ENCODE assay signal across 1 cellular context in the genomic region with DNA sequence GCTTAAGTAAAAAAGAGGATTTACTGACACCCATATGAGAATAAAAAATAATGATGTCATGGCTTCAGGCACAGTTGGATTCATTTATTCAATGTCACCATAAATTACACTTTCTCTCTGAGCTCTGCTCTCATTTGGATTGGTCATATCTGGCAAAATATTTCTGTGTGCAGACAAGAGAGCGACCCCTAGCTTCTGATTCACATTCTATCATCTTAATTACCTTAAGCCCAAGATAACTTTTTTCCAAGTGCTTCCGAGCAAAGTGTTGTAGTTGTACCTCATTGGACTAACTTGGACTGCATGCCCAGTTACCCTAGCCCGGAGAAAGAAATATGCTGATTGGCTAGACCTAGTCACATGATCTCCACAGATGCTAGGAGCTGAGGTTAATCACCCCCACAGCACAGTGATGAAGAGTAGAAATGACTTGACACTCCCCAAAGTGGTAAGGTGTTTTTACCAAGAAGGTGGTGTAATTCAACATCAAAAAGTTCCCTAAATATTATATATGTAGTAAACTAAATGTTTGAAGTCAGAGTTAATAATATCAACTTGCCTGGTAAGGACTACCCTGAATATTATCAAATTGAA.
TF ChIP-seq lines count a peak whose summit lies in the region.

No MANE protein-coding gene starts in this region.

TF ChIP-seq in H1, 55 proteins besides CTCF, POLR2A, EP300 and RAD21:
- TF ChIP-seq JUND (IDR thresholded peaks at IDR 0.05; ENCODE audit: low read length) (no peak), TCF12 (IDR thresholded peaks at IDR 0.05; ENCODE audit: low read depth, low read length) (no peak), BACH1 (IDR thresholded peaks at IDR 0.05; ENCODE audit: low read length) (no peak), RFX5 (IDR thresholded peaks at IDR 0.05; ENCODE audit: borderline replicate concordance, low read depth, low read length) (no peak), PHF8 (conservative IDR thresholded peaks at IDR 0.05; ENCODE audit: low read depth, low read length) (no peak), TAF1 (IDR thresholded peaks at IDR 0.05; ENCODE audit: low read depth, low read length) (no peak), SP2 (IDR thresholded peaks at IDR 0.05; ENCODE audit: low read length) (no peak), HDAC6 (IDR thresholded peaks at IDR 0.05; ENCODE audit: low read depth, low read length) (no peak), EGR1 (IDR thresholded peaks at IDR 0.05; ENCODE audit: borderline replicate concordance, low read depth, low read length) (no peak), SP1 (IDR thresholded peaks at IDR 0.05; ENCODE audit: low read depth, low read length) (no peak), NANOG (IDR thresholded peaks at IDR 0.05; ENCODE audit: insufficient read depth, low read depth, low read length, poor library complexity, severe bottlenecking) (no peak)
- TF ChIP-seq, protein P1, sequence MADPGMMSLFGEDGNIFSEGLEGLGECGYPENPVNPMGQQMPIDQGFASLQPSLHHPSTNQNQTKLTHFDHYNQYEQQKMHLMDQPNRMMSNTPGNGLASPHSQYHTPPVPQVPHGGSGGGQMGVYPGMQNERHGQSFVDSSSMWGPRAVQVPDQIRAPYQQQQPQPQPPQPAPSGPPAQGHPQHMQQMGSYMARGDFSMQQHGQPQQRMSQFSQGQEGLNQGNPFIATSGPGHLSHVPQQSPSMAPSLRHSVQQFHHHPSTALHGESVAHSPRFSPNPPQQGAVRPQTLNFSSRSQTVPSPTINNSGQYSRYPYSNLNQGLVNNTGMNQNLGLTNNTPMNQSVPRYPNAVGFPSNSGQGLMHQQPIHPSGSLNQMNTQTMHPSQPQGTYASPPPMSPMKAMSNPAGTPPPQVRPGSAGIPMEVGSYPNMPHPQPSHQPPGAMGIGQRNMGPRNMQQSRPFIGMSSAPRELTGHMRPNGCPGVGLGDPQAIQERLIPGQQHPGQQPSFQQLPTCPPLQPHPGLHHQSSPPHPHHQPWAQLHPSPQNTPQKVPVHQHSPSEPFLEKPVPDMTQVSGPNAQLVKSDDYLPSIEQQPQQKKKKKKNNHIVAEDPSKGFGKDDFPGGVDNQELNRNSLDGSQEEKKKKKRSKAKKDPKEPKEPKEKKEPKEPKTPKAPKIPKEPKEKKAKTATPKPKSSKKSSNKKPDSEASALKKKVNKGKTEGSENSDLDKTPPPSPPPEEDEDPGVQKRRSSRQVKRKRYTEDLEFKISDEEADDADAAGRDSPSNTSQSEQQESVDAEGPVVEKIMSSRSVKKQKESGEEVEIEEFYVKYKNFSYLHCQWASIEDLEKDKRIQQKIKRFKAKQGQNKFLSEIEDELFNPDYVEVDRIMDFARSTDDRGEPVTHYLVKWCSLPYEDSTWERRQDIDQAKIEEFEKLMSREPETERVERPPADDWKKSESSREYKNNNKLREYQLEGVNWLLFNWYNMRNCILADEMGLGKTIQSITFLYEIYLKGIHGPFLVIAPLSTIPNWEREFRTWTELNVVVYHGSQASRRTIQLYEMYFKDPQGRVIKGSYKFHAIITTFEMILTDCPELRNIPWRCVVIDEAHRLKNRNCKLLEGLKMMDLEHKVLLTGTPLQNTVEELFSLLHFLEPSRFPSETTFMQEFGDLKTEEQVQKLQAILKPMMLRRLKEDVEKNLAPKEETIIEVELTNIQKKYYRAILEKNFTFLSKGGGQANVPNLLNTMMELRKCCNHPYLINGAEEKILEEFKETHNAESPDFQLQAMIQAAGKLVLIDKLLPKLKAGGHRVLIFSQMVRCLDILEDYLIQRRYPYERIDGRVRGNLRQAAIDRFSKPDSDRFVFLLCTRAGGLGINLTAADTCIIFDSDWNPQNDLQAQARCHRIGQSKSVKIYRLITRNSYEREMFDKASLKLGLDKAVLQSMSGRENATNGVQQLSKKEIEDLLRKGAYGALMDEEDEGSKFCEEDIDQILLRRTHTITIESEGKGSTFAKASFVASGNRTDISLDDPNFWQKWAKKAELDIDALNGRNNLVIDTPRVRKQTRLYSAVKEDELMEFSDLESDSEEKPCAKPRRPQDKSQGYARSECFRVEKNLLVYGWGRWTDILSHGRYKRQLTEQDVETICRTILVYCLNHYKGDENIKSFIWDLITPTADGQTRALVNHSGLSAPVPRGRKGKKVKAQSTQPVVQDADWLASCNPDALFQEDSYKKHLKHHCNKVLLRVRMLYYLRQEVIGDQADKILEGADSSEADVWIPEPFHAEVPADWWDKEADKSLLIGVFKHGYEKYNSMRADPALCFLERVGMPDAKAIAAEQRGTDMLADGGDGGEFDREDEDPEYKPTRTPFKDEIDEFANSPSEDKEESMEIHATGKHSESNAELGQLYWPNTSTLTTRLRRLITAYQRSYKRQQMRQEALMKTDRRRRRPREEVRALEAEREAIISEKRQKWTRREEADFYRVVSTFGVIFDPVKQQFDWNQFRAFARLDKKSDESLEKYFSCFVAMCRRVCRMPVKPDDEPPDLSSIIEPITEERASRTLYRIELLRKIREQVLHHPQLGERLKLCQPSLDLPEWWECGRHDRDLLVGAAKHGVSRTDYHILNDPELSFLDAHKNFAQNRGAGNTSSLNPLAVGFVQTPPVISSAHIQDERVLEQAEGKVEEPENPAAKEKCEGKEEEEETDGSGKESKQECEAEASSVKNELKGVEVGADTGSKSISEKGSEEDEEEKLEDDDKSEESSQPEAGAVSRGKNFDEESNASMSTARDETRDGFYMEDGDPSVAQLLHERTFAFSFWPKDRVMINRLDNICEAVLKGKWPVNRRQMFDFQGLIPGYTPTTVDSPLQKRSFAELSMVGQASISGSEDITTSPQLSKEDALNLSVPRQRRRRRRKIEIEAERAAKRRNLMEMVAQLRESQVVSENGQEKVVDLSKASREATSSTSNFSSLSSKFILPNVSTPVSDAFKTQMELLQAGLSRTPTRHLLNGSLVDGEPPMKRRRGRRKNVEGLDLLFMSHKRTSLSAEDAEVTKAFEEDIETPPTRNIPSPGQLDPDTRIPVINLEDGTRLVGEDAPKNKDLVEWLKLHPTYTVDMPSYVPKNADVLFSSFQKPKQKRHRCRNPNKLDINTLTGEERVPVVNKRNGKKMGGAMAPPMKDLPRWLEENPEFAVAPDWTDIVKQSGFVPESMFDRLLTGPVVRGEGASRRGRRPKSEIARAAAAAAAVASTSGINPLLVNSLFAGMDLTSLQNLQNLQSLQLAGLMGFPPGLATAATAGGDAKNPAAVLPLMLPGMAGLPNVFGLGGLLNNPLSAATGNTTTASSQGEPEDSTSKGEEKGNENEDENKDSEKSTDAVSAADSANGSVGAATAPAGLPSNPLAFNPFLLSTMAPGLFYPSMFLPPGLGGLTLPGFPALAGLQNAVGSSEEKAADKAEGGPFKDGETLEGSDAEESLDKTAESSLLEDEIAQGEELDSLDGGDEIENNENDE (IDR thresholded peaks at IDR 0.05; ENCODE audit: insufficient replicate concordance, low read length) = no peak
- TF ChIP-seq, protein P2, sequence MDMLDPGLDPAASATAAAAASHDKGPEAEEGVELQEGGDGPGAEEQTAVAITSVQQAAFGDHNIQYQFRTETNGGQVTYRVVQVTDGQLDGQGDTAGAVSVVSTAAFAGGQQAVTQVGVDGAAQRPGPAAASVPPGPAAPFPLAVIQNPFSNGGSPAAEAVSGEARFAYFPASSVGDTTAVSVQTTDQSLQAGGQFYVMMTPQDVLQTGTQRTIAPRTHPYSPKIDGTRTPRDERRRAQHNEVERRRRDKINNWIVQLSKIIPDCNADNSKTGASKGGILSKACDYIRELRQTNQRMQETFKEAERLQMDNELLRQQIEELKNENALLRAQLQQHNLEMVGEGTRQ (IDR thresholded peaks at IDR 0.05; ENCODE audit: low read length) = no peak
